Comparison of ENCODE assay signal across 20 cellular contexts in genomic region chr14:50800032-50800431, GRCh38.
"Had no signal": no experiment of that assay in that cellular context is flagged by ENCODE, and none has a peak within 500 bp of the region (broad histone marks: within the 10 kb centered on the region; RNA-seq: fewer than 3 reads in every experiment).

No MANE protein-coding gene starts in this region.

- H3K27ac Mint-ChIP-seq: activated CD4-positive, alpha-beta T cell treated with anti-CD3 and anti-CD28 coated beads for 36 hours; activated CD8-positive, alpha-beta T cell treated with anti-CD3 and anti-CD28 coated beads for 36 hours; activated naive CD8-positive, alpha-beta T cell treated with anti-CD3 and anti-CD28 coated beads, Interleukin-2, amount 10 ng/mL, durations not matched to agents 7 days and 5 days; nephron; stimulated activated naive B cell treated with anti-CD40 and anti-IgM and Interleukin-4, amounts not matched to agents 10 μg/mL and 1 μg/mL and 100 μg/mL, for 72 hours had no signal

- H3K4me3 Mint-ChIP-seq: activated CD4-positive, alpha-beta T cell treated with anti-CD3 and anti-CD28 coated beads for 36 hours; activated CD8-positive, alpha-beta T cell treated with anti-CD3 and anti-CD28 coated beads for 36 hours; activated naive CD8-positive, alpha-beta T cell treated with anti-CD3 and anti-CD28 coated beads, Interleukin-2, amount 10 ng/mL, durations not matched to agents 7 days and 5 days; nephron; stimulated activated naive B cell treated with anti-CD40 and anti-IgM and Interleukin-4, amounts not matched to agents 10 μg/mL and 1 μg/mL and 100 μg/mL, for 72 hours had no signal

- H3K4me1 ChIP-seq: right lobe of liver, transverse colon had no signal

- H3K4me3 ChIP-seq: coronary artery, heart right ventricle, left lung, psoas muscle, right lobe of liver, transverse colon had no signal

- H3K27me3 Mint-ChIP-seq: activated CD4-positive, alpha-beta T cell treated with anti-CD3 and anti-CD28 coated beads for 36 hours; activated CD8-positive, alpha-beta T cell treated with anti-CD3 and anti-CD28 coated beads for 36 hours; activated naive CD8-positive, alpha-beta T cell treated with anti-CD3 and anti-CD28 coated beads, Interleukin-2, amount 10 ng/mL, durations not matched to agents 7 days and 5 days; stimulated activated naive B cell treated with anti-CD40 and anti-IgM and Interleukin-4, amounts not matched to agents 10 μg/mL and 1 μg/mL and 100 μg/mL, for 72 hours had no signal

- ATAC-seq: activated CD4-positive, alpha-beta T cell treated with anti-CD3 and anti-CD28 coated beads for 36 hours; activated CD8-positive, alpha-beta T cell treated with anti-CD3 and anti-CD28 coated beads for 36 hours; foreskin keratinocyte; heart right ventricle; left lung; psoas muscle; right lobe of liver; stimulated activated naive B cell treated with anti-CD40 and anti-IgM and Interleukin-4, amounts not matched to agents 10 μg/mL and 1 μg/mL and 100 μg/mL, for 72 hours had no signal

- H3K27ac ChIP-seq: coronary artery, foreskin keratinocyte, heart right ventricle, left lung, psoas muscle, right lobe of liver, transverse colon, VCaP had no signal

- H3K9me3 ChIP-seq: heart right ventricle, left lung, psoas muscle, right lobe of liver, transverse colon had no signal

- H3K27me3 ChIP-seq: foreskin keratinocyte, heart right ventricle, left lung, right lobe of liver, transverse colon had no signal

- FAIRE-seq: keratinocyte had no signal

- H3K9me3 Mint-ChIP-seq: activated CD8-positive, alpha-beta T cell treated with anti-CD3 and anti-CD28 coated beads for 36 hours; activated naive CD8-positive, alpha-beta T cell treated with anti-CD3 and anti-CD28 coated beads, Interleukin-2, amount 10 ng/mL, durations not matched to agents 7 days and 5 days; nephron; stimulated activated naive B cell treated with anti-CD40 and anti-IgM and Interleukin-4, amounts not matched to agents 10 μg/mL and 1 μg/mL and 100 μg/mL, for 72 hours had no signal

- H3K36me3 ChIP-seq: right lobe of liver, transverse colon had no signal

- DNase-seq: activated CD4-positive, alpha-beta T cell treated with anti-CD3 and anti-CD28 coated beads for 36 hours; activated CD8-positive, alpha-beta memory T cell treated with anti-CD3 and anti-CD28 coated beads, Interleukin-2, amount 50 U/mL, for 4 hours; activated CD8-positive, alpha-beta T cell treated with anti-CD3 and anti-CD28 coated beads for 36 hours; activated naive CD8-positive, alpha-beta T cell treated with anti-CD3 and anti-CD28 coated beads, Interleukin-2, amount 10 ng/mL, durations not matched to agents 7 days and 5 days; aorta; effector CD4-positive, alpha-beta T cell; foreskin keratinocyte; heart right ventricle; left lung; psoas muscle; right lobe of liver; stimulated activated CD4-positive, alpha-beta T cell treated with anti-CD3 and anti-CD28 coated beads, Interleukin-2, amount 100 ng/mL, for 24 hours; stimulated activated naive B cell treated with anti-CD40 and anti-IgM and Interleukin-4, amounts not matched to agents 10 μg/mL and 1 μg/mL and 100 μg/mL, for 72 hours; substantia nigra; T-helper 1 cell; transverse colon had no signal
